In genomic region chr13:73335226-73335625, GRCh38 we compare ENCODE assay signal across 8 cellular contexts.
DNase-seq lines count a peak whose midpoint lies in the region; ATAC-seq and TF ChIP-seq lines count a peak whose summit lies in the region.

No MANE protein-coding gene starts in this region.

- H2AFZ ChIP-seq in ACC112 (ENCODE audit: low read length, unreplicated experiment) = peak overlapping the region; percentile 46

- intact Hi-C loops in upper lobe of right lung (cut with DNase I) = no loop called here

- no peaks in the 10 kb centered on the region for H3K79me2 ChIP-seq in ACC112 (ENCODE audit: control insufficient read depth, insufficient read depth, low read length, unreplicated experiment)

- ATAC-seq in GM19395 (IDR thresholded peaks at IDR 0.05; ENCODE audit: unreplicated experiment) (peak; percentile 99), HG03280 (IDR thresholded peaks at IDR 0.05; ENCODE audit: unreplicated experiment) (peak; percentile 69), upper lobe of right lung (no peak)

- H3K27ac ChIP-seq in ACC112 (ENCODE audit: low read depth, low read length) (peak overlapping the region; percentile 84), upper lobe of right lung (no peak overlapping the region)

- peaks cover 49% of the 10 kb centered on the region for H3K4me1 ChIP-seq in ACC112 (ENCODE audit: control insufficient read depth, insufficient read depth, low read length, unreplicated experiment)
- H3K4me1 ChIP-seq in upper lobe of right lung = no peaks in the 10 kb centered on the region

- DNase-seq in cardiac fibroblast (ENCODE audit: low read depth in 2 of 2) (peak; percentile 45 to 83), NCI-H187 (lab: John Stamatoyannopoulos, UW) (no peak), GF-D8 (lab: John Stamatoyannopoulos, UW) (no peak), upper lobe of right lung (no peak)
- no peak for DNase-seq in stimulated activated CD4-positive, alpha-beta T cell treated with anti-CD3 and anti-CD28 coated beads, Interleukin-1b, Interleukin-23, amount 100 ng/mL, for 48 hours

- TF ChIP-seq CTCF in cardiac fibroblast (IDR thresholded peaks at IDR 0.05; ENCODE audit: low read depth, low read length) (no peak), upper lobe of right lung (IDR thresholded peaks at IDR 0.05) (no peak)

- no peaks in the 10 kb centered on the region for H3K36me3 ChIP-seq in ACC112 (ENCODE audit: insufficient read depth, low read length)
- H3K36me3 ChIP-seq in upper lobe of right lung = no peaks in the 10 kb centered on the region

- H3K27me3 ChIP-seq in ACC112 (ENCODE audit: insufficient read depth, low read length) (no peaks in the 10 kb centered on the region), upper lobe of right lung (no peaks in the 10 kb centered on the region)

- no peak overlapping the region for H3K4me3 ChIP-seq in ACC112 (ENCODE audit: low read depth, low read length)
- no peak overlapping the region for H3K4me3 ChIP-seq in cardiac fibroblast (replicated peaks in 1 of 2; ENCODE audit: low read depth in 2 of 2, low read length in 2 of 2)
- H3K4me3 ChIP-seq in upper lobe of right lung = no peak overlapping the region

- no peaks in the 10 kb centered on the region for H3K9me3 ChIP-seq in upper lobe of right lung

Comparison
In these comparisons a context has a peak if more than half of its experiments do, and no peak if none do; other contexts are left out.
1. DNase-seq: peak in cardiac fibroblast (2 of 2); none in NCI-H187 (0 of 2), GF-D8 (single experiment), upper lobe of right lung (single experiment) and stimulated activated CD4-positive, alpha-beta T cell treated with anti-CD3 and anti-CD28 coated beads, Interleukin-1b, Interleukin-23, amount 100 ng/mL, for 48 hours (single experiment).